8 cellular contexts compared by ENCODE assay signal in the genomic region with DNA sequence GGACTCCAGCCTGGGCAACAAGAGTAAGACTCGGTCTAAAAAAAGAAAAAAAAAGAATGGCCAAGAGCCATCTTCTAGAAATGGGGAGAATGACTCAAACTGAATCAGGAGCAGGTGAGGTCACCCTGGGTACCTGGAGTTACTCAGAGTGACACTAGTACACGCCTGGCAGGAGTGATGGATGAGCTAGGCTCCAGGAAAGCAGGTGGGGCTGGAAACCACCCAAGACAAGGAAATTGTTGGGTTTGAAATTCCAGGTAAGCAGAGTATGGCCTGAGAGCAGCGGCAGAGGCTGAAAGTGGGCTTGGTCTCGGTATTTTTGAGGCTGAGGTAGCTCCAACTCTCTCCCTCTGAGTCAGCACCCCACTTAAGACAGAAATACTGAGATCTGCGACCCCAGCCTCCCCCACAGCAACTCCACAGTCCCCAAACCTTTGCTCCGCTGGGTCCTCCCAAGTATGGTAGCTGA. TPM values are rescaled to one million over a fixed set of nuclear protein-coding genes. Genes with fewer than 3 reads are reported as not detected.
DNase-seq lines count a peak whose midpoint lies in the region; ATAC-seq and TF ChIP-seq lines count a peak whose summit lies in the region.

No MANE protein-coding gene starts in this region.

- H3K4me1 Mint-ChIP-seq in T-helper 2 cell treated with Interferon-gamma antibody and Interleukin-4, amounts not matched to agents 5 μg/mL and 100 μg/mL, for 36 hours (ENCODE audit: low read depth) = peaks cover 56% of the 10 kb centered on the region

- intact Hi-C loops in colonic mucosa (cut with DNase I) (no loop called here), dorsolateral prefrontal cortex (cut with DNase I) (no loop called here)

- H3K79me2 ChIP-seq in smooth muscle cell (ENCODE audit: low read depth) = no peaks in the 10 kb centered on the region

- H3K9ac ChIP-seq in colonic mucosa (ENCODE audit: low read depth in 2 of 2, low read length in 2 of 2) (peak overlapping the region in 1 of 2 donors; percentile 40), smooth muscle cell (ENCODE audit: low read depth) (peak overlapping the region; percentile 22)

- H3K4me3 Mint-ChIP-seq in T-helper 2 cell treated with Interferon-gamma antibody and Interleukin-4, amounts not matched to agents 5 μg/mL and 100 μg/mL, for 36 hours = peak overlapping the region; percentile 25

- no peaks in the 10 kb centered on the region for H3K4me1 ChIP-seq in colonic mucosa
- no peaks in the 10 kb centered on the region for H3K4me1 ChIP-seq in smooth muscle cell (ENCODE audit: low read depth)

- H3K27ac ChIP-seq in colonic mucosa (no peak overlapping the region), smooth muscle cell (ENCODE audit: low read depth) (peak overlapping the region; percentile 65), dorsolateral prefrontal cortex (no peak overlapping the region)

- H4K20me1 ChIP-seq in smooth muscle cell (ENCODE audit: low read depth) = no peaks in the 10 kb centered on the region

- H3K27ac Mint-ChIP-seq in T-helper 2 cell treated with Interferon-gamma antibody and Interleukin-4, amounts not matched to agents 5 μg/mL and 100 μg/mL, for 36 hours = peak overlapping the region; percentile 60

- H3K27me3 ChIP-seq in colonic mucosa (no peaks in the 10 kb centered on the region), smooth muscle cell (ENCODE audit: low read depth) (no peaks in the 10 kb centered on the region), dorsolateral prefrontal cortex (no peaks in the 10 kb centered on the region)

- no peaks in the 10 kb centered on the region for H3K9me3 Mint-ChIP-seq in T-helper 2 cell treated with Interferon-gamma antibody and Interleukin-4, amounts not matched to agents 5 μg/mL and 100 μg/mL, for 36 hours

- no peaks in the 10 kb centered on the region for H3K36me3 ChIP-seq in colonic mucosa
- H3K36me3 ChIP-seq in smooth muscle cell (ENCODE audit: low read depth) = no peaks in the 10 kb centered on the region

- no peaks in the 10 kb centered on the region for H3K9me3 ChIP-seq in colonic mucosa
- H3K9me3 ChIP-seq in smooth muscle cell (replicated peaks; ENCODE audit: low read depth) = no peaks in the 10 kb centered on the region

- no peak overlapping the region for H3K4me3 ChIP-seq in GM12865 (ENCODE audit: low read depth, low read length)
- no peak overlapping the region for H3K4me3 ChIP-seq in colonic mucosa
- H3K4me3 ChIP-seq in smooth muscle cell = no peak overlapping the region
- no peak overlapping the region for H3K4me3 ChIP-seq in dorsolateral prefrontal cortex

- peaks cover 9% of the 10 kb centered on the region for H3F3A ChIP-seq in smooth muscle cell (ENCODE audit: low read depth)

- ATAC-seq in HG03196 (IDR thresholded peaks at IDR 0.05; ENCODE audit: unreplicated experiment) = no peak

- no peak overlapping the region for H2AFZ ChIP-seq in smooth muscle cell (ENCODE audit: low read depth)

- H3K36me3 Mint-ChIP-seq in T-helper 2 cell treated with Interferon-gamma antibody and Interleukin-4, amounts not matched to agents 5 μg/mL and 100 μg/mL, for 36 hours (ENCODE audit: low read depth) = peaks cover 5% of the 10 kb centered on the region

- TF ChIP-seq CTCF in GM12865 (IDR thresholded peaks at IDR 0.05; ENCODE audit: insufficient read depth, low read depth, low read length, missing control alignments) = no peak
- TF ChIP-seq CTCF in colonic mucosa (IDR thresholded peaks at IDR 0.05) = no peak
- TF ChIP-seq CTCF in smooth muscle cell (IDR thresholded peaks at IDR 0.05; ENCODE audit: borderline replicate concordance, insufficient read depth, poor library complexity, severe bottlenecking) = no peak
- TF ChIP-seq CTCF in dorsolateral prefrontal cortex (IDR thresholded peaks at IDR 0.05 in 54 of 56, conservative IDR thresholded peaks at IDR 0.05 in 2 of 56; ENCODE audit: low read depth in 1 of 56, partially characterized antibody in 56 of 56) = no peak

- peak; percentile 67 for DNase-seq in GM12865 (ENCODE audit: low read depth)
- peak; percentile 62 for DNase-seq in T-helper 2 cell treated with Interferon-gamma antibody and Interleukin-4, amounts not matched to agents 5 μg/mL and 100 μg/mL, for 36 hours (ENCODE audit: low spot score)
- peak; percentile 73 for DNase-seq in colonic mucosa
- no peak for DNase-seq in smooth muscle cell (lab: John Stamatoyannopoulos, UW; ENCODE audit: unreplicated experiment)
- DNase-seq in KG1 (lab: John Stamatoyannopoulos, UW) = no peak
- no peak for DNase-seq in dermis blood vessel endothelial cell
- no peak for DNase-seq in dorsolateral prefrontal cortex

- H3K27me3 Mint-ChIP-seq in T-helper 2 cell treated with Interferon-gamma antibody and Interleukin-4, amounts not matched to agents 5 μg/mL and 100 μg/mL, for 36 hours (ENCODE audit: low read depth) = no peaks in the 10 kb centered on the region

- WGBS in smooth muscle cell (ENCODE audit: low lambda C conversion rate) = 75% methylated on average over 6 of the region's 6 CpGs

- no peak overlapping the region for H3K4me2 ChIP-seq in smooth muscle cell

RNA-seq across cellular contexts. Expression of a gene that starts 18.5 kb away (rescaled TPM):
- total RNA-seq in colonic mucosa (100 to 1,000 TPM in 1 of 2 donors, 10 to 100 TPM in 1; 45.5 to 147 TPM), smooth muscle cell (161 and 198 TPM in 2 replicates), dermis blood vessel endothelial cell (146 and 173 TPM in 2 replicates), dorsolateral prefrontal cortex (100 to 1,000 TPM in 73 of 120 experiments, 10 to 100 TPM in 47; 33.5 to 407 (median 111) TPM)
- polyA plus RNA-seq in smooth muscle cell = 248 and 299 TPM in 2 replicates

Comparison
In these comparisons a context has a peak if more than half of its experiments do, and no peak if none do; other contexts are left out.
1. DNase-seq: peak in GM12865 (single experiment), T-helper 2 cell treated with Interferon-gamma antibody and Interleukin-4, amounts not matched to agents 5 μg/mL and 100 μg/mL, for 36 hours (single experiment) and colonic mucosa (single experiment); none in smooth muscle cell (single experiment), KG1 (single experiment), dermis blood vessel endothelial cell (single experiment) and dorsolateral prefrontal cortex (0 of 10).